1 cellular context compared by ENCODE assay signal in genomic region chr2:52312488-52312887, GRCh38.
TF ChIP-seq lines count a peak whose summit lies in the region.

No MANE protein-coding gene starts in this region.

TF ChIP-seq in SK-N-SH, 30 proteins besides CTCF, POLR2A, EP300 and RAD21 (continued from another document):
- TF ChIP-seq, protein P1, sequence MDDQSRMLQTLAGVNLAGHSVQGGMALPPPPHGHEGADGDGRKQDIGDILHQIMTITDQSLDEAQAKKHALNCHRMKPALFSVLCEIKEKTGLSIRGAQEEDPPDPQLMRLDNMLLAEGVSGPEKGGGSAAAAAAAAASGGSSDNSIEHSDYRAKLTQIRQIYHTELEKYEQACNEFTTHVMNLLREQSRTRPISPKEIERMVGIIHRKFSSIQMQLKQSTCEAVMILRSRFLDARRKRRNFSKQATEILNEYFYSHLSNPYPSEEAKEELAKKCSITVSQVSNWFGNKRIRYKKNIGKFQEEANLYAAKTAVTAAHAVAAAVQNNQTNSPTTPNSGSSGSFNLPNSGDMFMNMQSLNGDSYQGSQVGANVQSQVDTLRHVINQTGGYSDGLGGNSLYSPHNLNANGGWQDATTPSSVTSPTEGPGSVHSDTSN (IDR thresholded peaks at IDR 0.05): no peak
- TF ChIP-seq NRF1 (IDR thresholded peaks at IDR 0.05; ENCODE audit: low read depth, low read length): no peak
- no peak for TF ChIP-seq TAF1 (IDR thresholded peaks at IDR 0.05; ENCODE audit: borderline replicate concordance, low read depth, low read length)
- no peak for TF ChIP-seq SIN3A (IDR thresholded peaks at IDR 0.05; ENCODE audit: borderline replicate concordance, low read depth, low read length)
- no peak for TF ChIP-seq YY1 (IDR thresholded peaks at IDR 0.05; ENCODE audit: low read depth)
- TF ChIP-seq MEF2A (IDR thresholded peaks at IDR 0.05; ENCODE audit: borderline replicate concordance, low read depth): no peak
- TF ChIP-seq, protein P2, sequence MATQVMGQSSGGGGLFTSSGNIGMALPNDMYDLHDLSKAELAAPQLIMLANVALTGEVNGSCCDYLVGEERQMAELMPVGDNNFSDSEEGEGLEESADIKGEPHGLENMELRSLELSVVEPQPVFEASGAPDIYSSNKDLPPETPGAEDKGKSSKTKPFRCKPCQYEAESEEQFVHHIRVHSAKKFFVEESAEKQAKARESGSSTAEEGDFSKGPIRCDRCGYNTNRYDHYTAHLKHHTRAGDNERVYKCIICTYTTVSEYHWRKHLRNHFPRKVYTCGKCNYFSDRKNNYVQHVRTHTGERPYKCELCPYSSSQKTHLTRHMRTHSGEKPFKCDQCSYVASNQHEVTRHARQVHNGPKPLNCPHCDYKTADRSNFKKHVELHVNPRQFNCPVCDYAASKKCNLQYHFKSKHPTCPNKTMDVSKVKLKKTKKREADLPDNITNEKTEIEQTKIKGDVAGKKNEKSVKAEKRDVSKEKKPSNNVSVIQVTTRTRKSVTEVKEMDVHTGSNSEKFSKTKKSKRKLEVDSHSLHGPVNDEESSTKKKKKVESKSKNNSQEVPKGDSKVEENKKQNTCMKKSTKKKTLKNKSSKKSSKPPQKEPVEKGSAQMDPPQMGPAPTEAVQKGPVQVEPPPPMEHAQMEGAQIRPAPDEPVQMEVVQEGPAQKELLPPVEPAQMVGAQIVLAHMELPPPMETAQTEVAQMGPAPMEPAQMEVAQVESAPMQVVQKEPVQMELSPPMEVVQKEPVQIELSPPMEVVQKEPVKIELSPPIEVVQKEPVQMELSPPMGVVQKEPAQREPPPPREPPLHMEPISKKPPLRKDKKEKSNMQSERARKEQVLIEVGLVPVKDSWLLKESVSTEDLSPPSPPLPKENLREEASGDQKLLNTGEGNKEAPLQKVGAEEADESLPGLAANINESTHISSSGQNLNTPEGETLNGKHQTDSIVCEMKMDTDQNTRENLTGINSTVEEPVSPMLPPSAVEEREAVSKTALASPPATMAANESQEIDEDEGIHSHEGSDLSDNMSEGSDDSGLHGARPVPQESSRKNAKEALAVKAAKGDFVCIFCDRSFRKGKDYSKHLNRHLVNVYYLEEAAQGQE (IDR thresholded peaks at IDR 0.05; ENCODE audit: low read depth, low read length): no peak
- no peak for TF ChIP-seq RXRA (IDR thresholded peaks at IDR 0.05; ENCODE audit: borderline replicate concordance, low read depth)
- TF ChIP-seq FOXJ3 (CRISPR knock-in tag; IDR thresholded peaks at IDR 0.05): no peak
